Comparison of ENCODE assay signal across 8 cellular contexts in genomic region chr11:82682003-82682751, GRCh38. TPM values are rescaled to one million over a fixed set of nuclear protein-coding genes. Genes with fewer than 3 reads are reported as not detected.
DNase-seq lines count a peak whose midpoint lies in the region; ATAC-seq, FAIRE-seq and TF ChIP-seq lines count a peak whose summit lies in the region.

No MANE protein-coding gene starts in this region.

- no peak overlapping the region for H3K27ac ChIP-seq in osteoblast (ENCODE audit: low read depth, low read length)

- H3K79me2 ChIP-seq in osteoblast (ENCODE audit: insufficient read depth, low read length): no peaks in the 10 kb centered on the region

- FAIRE-seq in H54 (lab: Jason Lieb, UNC): peak; percentile 97

- H4K20me1 ChIP-seq in osteoblast (ENCODE audit: insufficient read depth, low read length): no peaks in the 10 kb centered on the region

- no peaks in the 10 kb centered on the region for H3K4me1 ChIP-seq in osteoblast (ENCODE audit: insufficient read depth, low read length)

- no peak overlapping the region for H3K4me3 Mint-ChIP-seq in activated naive CD8-positive, alpha-beta T cell treated with anti-CD3 and anti-CD28 coated beads, Interleukin-2, amount 10 ng/mL, durations not matched to agents 7 days and 5 days
- no peak overlapping the region for H3K4me3 Mint-ChIP-seq in activated naive CD8-positive, alpha-beta T cell treated with anti-CD3 and anti-CD28 coated beads, Interleukin-2, amount 50 U/mL, for 24 hours

- POLR2A ChIA-PET in activated naive CD8-positive, alpha-beta T cell treated with anti-CD3 and anti-CD28 coated beads, Interleukin-2, amount 10 ng/mL, durations not matched to agents 7 days and 5 days (lab: Charles Lee): no interaction called here

- no peak for DNase-seq in activated naive CD8-positive, alpha-beta T cell treated with anti-CD3 and anti-CD28 coated beads, Interleukin-2, amount 10 ng/mL, durations not matched to agents 7 days and 5 days
- no peak for DNase-seq in activated naive CD8-positive, alpha-beta T cell treated with anti-CD3 and anti-CD28 coated beads, Interleukin-2, amount 50 U/mL, for 24 hours
- DNase-seq in H54 (ENCODE audit: insufficient read length, low spot score): peak; percentile 29
- peak; percentile 66 for DNase-seq in SKM-1 treated with dmso at 0.1 percent for 144 hours (lab: John Stamatoyannopoulos, UW; ENCODE audit: unreplicated experiment)
- DNase-seq in fibroblast of pulmonary artery (ENCODE audit: low read depth): peak; percentile 82
- peak; percentile 37 for DNase-seq in osteoblast (ENCODE audit: insufficient read length, low spot score, missing footprints)
- DNase-seq in stimulated activated CD4-positive, alpha-beta T cell treated with anti-CD3 and anti-CD28 coated beads, Interleukin-4, amount 100 ng/mL, for 1 hour: no peak

- H2AFZ ChIP-seq in osteoblast (ENCODE audit: low read length): peak overlapping the region; percentile 17

- H3K4me2 ChIP-seq in osteoblast (ENCODE audit: insufficient read depth, low read length): peak overlapping the region; percentile 51

- H3K4me3 ChIP-seq in fibroblast of pulmonary artery (replicated peaks; ENCODE audit: low read depth, low read length): no peak overlapping the region
- no peak overlapping the region for H3K4me3 ChIP-seq in osteoblast (ENCODE audit: insufficient read depth, low read length)

- H3K9me3 ChIP-seq in osteoblast (ENCODE audit: low read depth, low read length): no peaks in the 10 kb centered on the region

- H3K36me3 Mint-ChIP-seq in activated naive CD8-positive, alpha-beta T cell treated with anti-CD3 and anti-CD28 coated beads, Interleukin-2, amount 10 ng/mL, durations not matched to agents 7 days and 5 days: no peaks in the 10 kb centered on the region
- no peaks in the 10 kb centered on the region for H3K36me3 Mint-ChIP-seq in activated naive CD8-positive, alpha-beta T cell treated with anti-CD3 and anti-CD28 coated beads, Interleukin-2, amount 50 U/mL, for 24 hours (ENCODE audit: low read depth)

- peaks cover 17% of the 10 kb centered on the region for H3K27me3 Mint-ChIP-seq in activated naive CD8-positive, alpha-beta T cell treated with anti-CD3 and anti-CD28 coated beads, Interleukin-2, amount 10 ng/mL, durations not matched to agents 7 days and 5 days
- H3K27me3 Mint-ChIP-seq in activated naive CD8-positive, alpha-beta T cell treated with anti-CD3 and anti-CD28 coated beads, Interleukin-2, amount 50 U/mL, for 24 hours: peaks cover 13% of the 10 kb centered on the region

- H3K4me1 Mint-ChIP-seq in activated naive CD8-positive, alpha-beta T cell treated with anti-CD3 and anti-CD28 coated beads, Interleukin-2, amount 10 ng/mL, durations not matched to agents 7 days and 5 days: peaks cover 4% of the 10 kb centered on the region
- no peaks in the 10 kb centered on the region for H3K4me1 Mint-ChIP-seq in activated naive CD8-positive, alpha-beta T cell treated with anti-CD3 and anti-CD28 coated beads, Interleukin-2, amount 50 U/mL, for 24 hours

- TF ChIP-seq CTCF in LNCAP (IDR thresholded peaks at IDR 0.05) (peak; percentile 74), fibroblast of pulmonary artery (IDR thresholded peaks at IDR 0.05; ENCODE audit: low read length, missing control alignments) (peak; percentile 54), osteoblast (IDR thresholded peaks at IDR 0.05; ENCODE audit: extremely low read depth, low read depth, low read length) (peak; percentile 59)

- no peaks in the 10 kb centered on the region for H3K9me3 Mint-ChIP-seq in activated naive CD8-positive, alpha-beta T cell treated with anti-CD3 and anti-CD28 coated beads, Interleukin-2, amount 10 ng/mL, durations not matched to agents 7 days and 5 days
- peaks cover 5% of the 10 kb centered on the region for H3K9me3 Mint-ChIP-seq in activated naive CD8-positive, alpha-beta T cell treated with anti-CD3 and anti-CD28 coated beads, Interleukin-2, amount 50 U/mL, for 24 hours

- H3K27ac Mint-ChIP-seq in activated naive CD8-positive, alpha-beta T cell treated with anti-CD3 and anti-CD28 coated beads, Interleukin-2, amount 10 ng/mL, durations not matched to agents 7 days and 5 days: no peak overlapping the region
- H3K27ac Mint-ChIP-seq in activated naive CD8-positive, alpha-beta T cell treated with anti-CD3 and anti-CD28 coated beads, Interleukin-2, amount 50 U/mL, for 24 hours: no peak overlapping the region

- ATAC-seq in activated naive CD8-positive, alpha-beta T cell treated with anti-CD3 and anti-CD28 coated beads, Interleukin-2, amount 10 ng/mL, durations not matched to agents 7 days and 5 days (ENCODE audit: low read depth): peak; percentile 56
- no peak for ATAC-seq in activated naive CD8-positive, alpha-beta T cell treated with anti-CD3 and anti-CD28 coated beads, Interleukin-2, amount 50 U/mL, for 24 hours

- no peaks in the 10 kb centered on the region for H3K36me3 ChIP-seq in osteoblast (ENCODE audit: insufficient read depth, low read length)

- TF ChIP-seq POLR2A in H54 (IDR thresholded peaks at IDR 0.05; ENCODE audit: low read depth, low read length): no peak

- H3K27me3 ChIP-seq in osteoblast (ENCODE audit: insufficient read depth, low read length): no peaks in the 10 kb centered on the region

RNA-seq across cellular contexts. Expression of gene FAM181B, which starts 51.5 kb away (rescaled TPM):
- not detected for total RNA-seq in activated naive CD8-positive, alpha-beta T cell treated with anti-CD3 and anti-CD28 coated beads, Interleukin-2, amount 10 ng/mL, durations not matched to agents 7 days and 5 days
- total RNA-seq in osteoblast: under 0.01 TPM in 2 replicates

Comparison
In these comparisons a context has a peak if more than half of its experiments do, and no peak if none do; other contexts are left out.
1. DNase-seq: peak in H54 (single experiment), SKM-1 treated with dmso at 0.1 percent for 144 hours (single experiment), fibroblast of pulmonary artery (single experiment) and osteoblast (single experiment); none in activated naive CD8-positive, alpha-beta T cell treated with anti-CD3 and anti-CD28 coated beads, Interleukin-2, amount 10 ng/mL, durations not matched to agents 7 days and 5 days (single experiment), activated naive CD8-positive, alpha-beta T cell treated with anti-CD3 and anti-CD28 coated beads, Interleukin-2, amount 50 U/mL, for 24 hours (single experiment) and stimulated activated CD4-positive, alpha-beta T cell treated with anti-CD3 and anti-CD28 coated beads, Interleukin-4, amount 100 ng/mL, for 1 hour (single experiment).
2. Peak in every context shown above with its lines, with median percentiles within 50 percentile points of each other: CTCF ChIP-seq.